ENCODE assay signal across 8 cellular contexts in the genomic region with DNA sequence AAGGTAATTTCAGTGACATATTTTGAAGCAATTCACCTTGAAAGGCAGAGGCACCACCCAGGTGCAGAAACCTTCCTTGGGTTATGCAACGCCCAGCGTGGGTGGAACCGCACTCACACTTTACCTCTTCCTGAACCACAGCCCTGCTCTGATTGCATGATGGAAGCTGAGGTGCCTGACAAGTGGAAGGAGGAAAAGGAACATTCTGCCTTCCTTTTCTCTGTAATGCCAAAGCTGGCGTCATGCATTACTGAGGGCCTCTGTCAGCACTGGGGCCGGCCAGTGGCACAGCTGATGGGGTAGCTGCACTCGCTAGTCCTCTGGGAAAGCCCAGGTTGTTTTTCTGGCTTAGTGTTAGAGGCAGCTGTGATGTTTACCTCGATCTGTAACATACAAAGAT.
DNase-seq lines count a peak whose midpoint lies in the region; ATAC-seq and TF ChIP-seq lines count a peak whose summit lies in the region.

No MANE protein-coding gene starts in this region.

- no peak overlapping the region for H3K27ac Mint-ChIP-seq in activated CD4-positive, alpha-beta memory T cell treated with anti-CD3 and anti-CD28 coated beads for 36 hours
- no peak overlapping the region for H3K27ac Mint-ChIP-seq in activated CD4-positive, alpha-beta memory T cell treated with anti-CD3 and anti-CD28 coated beads, Interleukin-2, amount 10 ng/mL, durations not matched to agents 7 days and 5 days

- H3K27me3 ChIP-seq in left lung (no peaks in the 10 kb centered on the region), thyroid gland (no peaks in the 10 kb centered on the region)

- H3K27ac ChIP-seq in left lung = peak overlapping the region; percentile 42 to 59
- peak overlapping the region; percentile 61 to 90 (median 85) for H3K27ac ChIP-seq in thyroid gland

- 43% methylated on average over 7 of the region's 7 CpGs for WGBS in thyroid gland, 2 donors

- no peaks in the 10 kb centered on the region for H3K36me3 ChIP-seq in left lung
- no peaks in the 10 kb centered on the region for H3K36me3 ChIP-seq in thyroid gland

- H3K9me3 ChIP-seq in left lung (peaks cover 0 to 11% of the 10 kb centered on the region in 2 donors), thyroid gland (no peaks in the 10 kb centered on the region)

- peak; percentile 81 for ATAC-seq in left lung
- no peak for ATAC-seq in HG02610 (IDR thresholded peaks at IDR 0.05; ENCODE audit: unreplicated experiment)

- DNase-seq in activated CD4-positive, alpha-beta memory T cell treated with anti-CD3 and anti-CD28 coated beads for 36 hours = peak; percentile 64
- no peak for DNase-seq in activated CD4-positive, alpha-beta memory T cell treated with anti-CD3 and anti-CD28 coated beads, Interleukin-2, amount 10 ng/mL, durations not matched to agents 7 days and 5 days
- peak; percentile 48 for DNase-seq in activated naive CD4-positive, alpha-beta T cell treated with Interleukin-2 at 50 U/mL for 16 hours
- DNase-seq in left lung (peak; percentile 86), thyroid gland (peak; percentile 87), NCI-H446 treated with DMSO at 0.1 percent for 48 hours (lab: John Stamatoyannopoulos, UW) (no peak), pons (ENCODE audit: low spot score) (no peak)

- no peak overlapping the region for H3K4me3 ChIP-seq in left lung
- H3K4me3 ChIP-seq in thyroid gland (replicated peaks in 1 of 3) = no peak overlapping the region

- H3K4me1 Mint-ChIP-seq in activated CD4-positive, alpha-beta memory T cell treated with anti-CD3 and anti-CD28 coated beads for 36 hours (ENCODE audit: low read depth) = peaks cover 33% of the 10 kb centered on the region
- H3K4me1 Mint-ChIP-seq in activated CD4-positive, alpha-beta memory T cell treated with anti-CD3 and anti-CD28 coated beads, Interleukin-2, amount 10 ng/mL, durations not matched to agents 7 days and 5 days = peaks cover 27% of the 10 kb centered on the region

- POLR2A ChIA-PET in activated CD4-positive, alpha-beta memory T cell treated with anti-CD3 and anti-CD28 coated beads for 36 hours (lab: Charles Lee) = no interaction called here
- POLR2A ChIA-PET in activated CD4-positive, alpha-beta memory T cell treated with anti-CD3 and anti-CD28 coated beads, Interleukin-2, amount 10 ng/mL, durations not matched to agents 7 days and 5 days (lab: Charles Lee) = interaction anchor here (1.0 kb wide), 1 partner anchor 11 kb away, joined by 3 read pairs; no protein-coding TSS in a partner anchor

- peaks cover 3% of the 10 kb centered on the region for H3K36me3 Mint-ChIP-seq in activated CD4-positive, alpha-beta memory T cell treated with anti-CD3 and anti-CD28 coated beads for 36 hours
- peaks cover 3% of the 10 kb centered on the region for H3K36me3 Mint-ChIP-seq in activated CD4-positive, alpha-beta memory T cell treated with anti-CD3 and anti-CD28 coated beads, Interleukin-2, amount 10 ng/mL, durations not matched to agents 7 days and 5 days (ENCODE audit: low read depth)

- intact Hi-C loops in activated CD4-positive, alpha-beta memory T cell treated with anti-CD3 and anti-CD28 coated beads for 36 hours (cut with micrococcal nuclease) = no loop called here
- intact Hi-C loops in left lung (cut with DNase I) (no loop called here), thyroid gland (cut with DNase I) (loop anchor here (10.0 kb wide), 2 partner anchors 126 to 266 kb away; a partner anchor contains a TSS)

- TF ChIP-seq POLR2A in thyroid gland (IDR thresholded peaks at IDR 0.05) = peak in 1 of 2 donors; percentile 63

- TF ChIP-seq CTCF in left lung (IDR thresholded peaks at IDR 0.05) = no peak
- TF ChIP-seq CTCF in thyroid gland (IDR thresholded peaks at IDR 0.05) = no peak

- H3K4me3 Mint-ChIP-seq in activated CD4-positive, alpha-beta memory T cell treated with anti-CD3 and anti-CD28 coated beads for 36 hours = no peak overlapping the region
- no peak overlapping the region for H3K4me3 Mint-ChIP-seq in activated CD4-positive, alpha-beta memory T cell treated with anti-CD3 and anti-CD28 coated beads, Interleukin-2, amount 10 ng/mL, durations not matched to agents 7 days and 5 days

- H3K9me3 Mint-ChIP-seq in activated CD4-positive, alpha-beta memory T cell treated with anti-CD3 and anti-CD28 coated beads for 36 hours = peaks cover 5% of the 10 kb centered on the region
- H3K9me3 Mint-ChIP-seq in activated CD4-positive, alpha-beta memory T cell treated with anti-CD3 and anti-CD28 coated beads, Interleukin-2, amount 10 ng/mL, durations not matched to agents 7 days and 5 days = peaks cover 6% of the 10 kb centered on the region

- CTCF ChIA-PET in activated CD4-positive, alpha-beta memory T cell treated with anti-CD3 and anti-CD28 coated beads for 36 hours (lab: Charles Lee) = interaction anchor here (0.7 kb wide), 1 partner anchor 760 kb away, joined by 5 read pairs; no protein-coding TSS in a partner anchor
- CTCF ChIA-PET in activated CD4-positive, alpha-beta memory T cell treated with anti-CD3 and anti-CD28 coated beads, Interleukin-2, amount 10 ng/mL, durations not matched to agents 7 days and 5 days (lab: Charles Lee) = interaction anchor here (1.2 kb wide), 1 partner anchor 454 kb away, joined by 3 read pairs; no protein-coding TSS in a partner anchor

- H3K4me1 ChIP-seq in left lung = peaks cover 31 to 35% of the 10 kb centered on the region in 2 donors
- peaks cover 40 to 50% of the 10 kb centered on the region in 2 donors for H3K4me1 ChIP-seq in thyroid gland

- H3K27me3 Mint-ChIP-seq in activated CD4-positive, alpha-beta memory T cell treated with anti-CD3 and anti-CD28 coated beads for 36 hours = peaks cover 2% of the 10 kb centered on the region
- peaks cover 12% of the 10 kb centered on the region for H3K27me3 Mint-ChIP-seq in activated CD4-positive, alpha-beta memory T cell treated with anti-CD3 and anti-CD28 coated beads, Interleukin-2, amount 10 ng/mL, durations not matched to agents 7 days and 5 days

Comparison
In these comparisons a context has a peak if more than half of its experiments do, and no peak if none do; other contexts are left out.
1. DNase-seq: peak in activated CD4-positive, alpha-beta memory T cell treated with anti-CD3 and anti-CD28 coated beads for 36 hours (single experiment), activated naive CD4-positive, alpha-beta T cell treated with Interleukin-2 at 50 U/mL for 16 hours (single experiment), left lung (2 of 2) and thyroid gland (2 of 2); none in activated CD4-positive, alpha-beta memory T cell treated with anti-CD3 and anti-CD28 coated beads, Interleukin-2, amount 10 ng/mL, durations not matched to agents 7 days and 5 days (single experiment), NCI-H446 treated with DMSO at 0.1 percent for 48 hours (single experiment) and pons (single experiment).